Comparison of ENCODE assay signal across 9 cellular contexts in genomic region chr19:17136026-17136425, GRCh38.
A peak's percentile ranks its signal among the peaks of the same experiment; 100 is the strongest.
DNase-seq lines count a peak whose midpoint lies in the region; ATAC-seq and TF ChIP-seq lines count a peak whose summit lies in the region.
"Had no signal": no experiment of that assay in that cellular context is flagged by ENCODE, and none has a peak within 500 bp of the region (broad histone marks: within the 10 kb centered on the region; RNA-seq: fewer than 3 reads in every experiment).

No MANE protein-coding gene starts in this region.

- no peak overlapping the region for H3K4me3 ChIP-seq in AG04450 (ENCODE audit: low read depth, low read length)
- peak overlapping the region; percentile 39 for H3K4me3 ChIP-seq in SJCRH30
- no peak overlapping the region for H3K4me3 ChIP-seq in osteoblast (ENCODE audit: insufficient read depth, low read length)

- H3K79me2 ChIP-seq in osteoblast (ENCODE audit: insufficient read depth, low read length) = peaks cover 67% of the 10 kb centered on the region

- H3K27ac ChIP-seq in AG04450 (ENCODE audit: low read depth, low read length) (peak overlapping the region; percentile 98), SJCRH30 (peak overlapping the region; percentile 99), osteoblast (ENCODE audit: low read depth, low read length) (peak overlapping the region; percentile 100)

- no peak for DNase-seq in AG04450 (ENCODE audit: low read depth, low spot score)
- DNase-seq in SJCRH30 = peak in 1 of 2 experiments; percentile 61
- DNase-seq in foreskin melanocyte = peak; percentile 65
- no peak for DNase-seq in osteoblast (ENCODE audit: insufficient read length, low spot score, missing footprints)
- DNase-seq in NCI-H146 (lab: John Stamatoyannopoulos, UW) = no peak
- DNase-seq in mesenteric fat pad (ENCODE audit: low spot score) = no peak
- no peak for DNase-seq in erythroblast (lab: John Stamatoyannopoulos, UW)
- DNase-seq: OCI-M1 had no signal

- H3K9me3 ChIP-seq in AG04450 (ENCODE audit: control insufficient read depth, insufficient read depth, low read length) (no peaks in the 10 kb centered on the region), SJCRH30 (replicated peaks) (no peaks in the 10 kb centered on the region), osteoblast (ENCODE audit: low read depth, low read length) (no peaks in the 10 kb centered on the region)

- no peak overlapping the region for H2AFZ ChIP-seq in osteoblast (ENCODE audit: low read length)

- ATAC-seq in GM21381 (IDR thresholded peaks at IDR 0.05; ENCODE audit: unreplicated experiment) = no peak

- no peak for TF ChIP-seq POLR2A in erythroblast (IDR thresholded peaks at IDR 0.05; ENCODE audit: low read length)

- H4K20me1 ChIP-seq in osteoblast (ENCODE audit: insufficient read depth, low read length) = peaks cover 5% of the 10 kb centered on the region

- TF ChIP-seq CTCF in AG04450 (IDR thresholded peaks at IDR 0.05; ENCODE audit: low read depth, low read length) (no peak), osteoblast (IDR thresholded peaks at IDR 0.05; ENCODE audit: extremely low read depth, low read depth, low read length) (no peak)

- peaks cover 21% of the 10 kb centered on the region for H3K4me1 ChIP-seq in SJCRH30
- peaks cover 23% of the 10 kb centered on the region for H3K4me1 ChIP-seq in osteoblast (ENCODE audit: insufficient read depth, low read length)

- H3K36me3 ChIP-seq in SJCRH30 = peaks cover 5% of the 10 kb centered on the region; the same call in 1 of the 2 replicates
- H3K36me3 ChIP-seq in osteoblast (ENCODE audit: insufficient read depth, low read length) = peaks cover 3% of the 10 kb centered on the region

- H3K4me2 ChIP-seq in osteoblast (ENCODE audit: insufficient read depth, low read length) = no peak overlapping the region

- H3K27me3 ChIP-seq in AG04450 (ENCODE audit: control insufficient read depth, insufficient read depth, low read length) = no peaks in the 10 kb centered on the region
- no peaks in the 10 kb centered on the region for H3K27me3 ChIP-seq in SJCRH30
- no peaks in the 10 kb centered on the region for H3K27me3 ChIP-seq in osteoblast (ENCODE audit: insufficient read depth, low read length)

- POLR2A ChIA-PET in AG04450 (lab: Yijun Ruan, JAX) = interaction anchor here (0.6 kb wide), 1 partner anchor 54 kb away, joined by 5 read pairs; no protein-coding TSS in a partner anchor

- CTCF ChIA-PET in AG04450 (lab: Charles Lee) = interaction anchor here (0.7 to 1.0 kb wide), 2 partner anchors 68 to 69 kb away, joined by 3 read pairs; no protein-coding TSS in a partner anchor
